Comparison of ENCODE assay signal across 8 cellular contexts in the genomic region with DNA sequence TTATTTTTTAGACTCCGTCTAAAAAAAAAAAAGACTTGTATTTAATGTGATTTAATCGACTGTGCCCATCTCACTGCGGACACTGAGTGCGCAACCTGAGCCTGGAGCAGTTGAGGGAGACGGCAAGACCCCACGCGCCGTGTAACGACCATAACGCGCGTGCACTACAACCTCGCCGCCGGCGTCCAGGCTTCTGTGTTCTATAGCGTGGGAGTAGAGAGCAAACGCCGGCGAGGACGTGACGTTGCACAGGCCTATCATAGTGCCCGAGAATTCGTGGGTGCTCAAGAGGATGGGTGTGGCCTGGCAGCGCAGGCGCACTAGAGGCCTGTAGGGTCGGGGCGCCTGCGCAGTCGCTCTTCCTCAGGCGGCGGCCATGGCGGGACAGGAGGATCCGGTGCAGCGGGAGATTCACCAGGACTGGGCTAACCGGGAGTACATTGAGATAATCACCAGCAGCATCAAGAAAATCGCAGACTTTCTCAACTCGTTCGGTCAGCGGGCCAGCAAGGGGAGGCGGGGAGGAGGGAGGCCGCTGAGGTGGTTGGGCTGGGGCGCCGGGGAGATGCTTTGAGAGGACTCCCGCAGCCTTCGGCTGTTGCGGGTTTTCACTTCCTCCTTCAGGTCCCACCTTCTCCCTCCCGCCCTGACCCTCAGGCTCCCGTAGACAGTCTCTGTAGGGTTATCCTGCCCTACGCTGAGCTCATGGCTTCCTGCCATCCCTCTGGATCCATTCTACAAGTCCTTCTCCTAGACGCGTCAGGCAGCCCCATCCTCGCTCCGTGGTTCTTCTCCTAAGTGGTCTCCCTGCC. TPM values are rescaled to one million over a fixed set of nuclear protein-coding genes. Genes with fewer than 3 reads are reported as not detected.
DNase-seq lines count a peak whose midpoint lies in the region; ATAC-seq and TF ChIP-seq lines count a peak whose summit lies in the region.

A gene (plus strand): TSS at position 350 of the 812 bp plus-strand sequence. CDS start 27 bp downstream, at position 377.

- peaks cover 8% of the 10 kb centered on the region for H3K4me1 ChIP-seq in PC-9 (replicated peaks; ENCODE audit: insufficient read depth)
- H3K4me1 ChIP-seq in mucosa of rectum (ENCODE audit: control insufficient read depth in 2 of 2, insufficient read depth in 2 of 2, low read length in 2 of 2), result peaks cover 6 to 10% of the 10 kb centered on the region in 2 donors

- no peak for TF ChIP-seq CTCF in PC-9 (conservative IDR thresholded peaks at IDR 0.05)

- peaks cover 13% of the 10 kb centered on the region; the same call in 1 of the 2 replicates for H4K20me1 ChIP-seq in PC-9 (ENCODE audit: insufficient read depth)

- DNase-seq in DMS153 (lab: John Stamatoyannopoulos, UW) (peak; percentile 59), PC-9 (peak; percentile 76 to 84), erythroblast (lab: John Stamatoyannopoulos, UW) (peak; percentile 97)
- peak; percentile 96 for DNase-seq in Jurkat, Clone E6-1 (ENCODE audit: low read depth, low spot score)
- DNase-seq in activated T-cell treated with anti-CD3 and anti-CD28 coated beads, Interleukin-2, amount 50 U/mL, for 1 hour, result peak; percentile 89
- DNase-seq in stimulated activated CD8-positive, alpha-beta memory T cell treated with anti-CD3 and anti-CD28 coated beads, Interleukin-4, amount 100 ng/mL, for 48 hours, result peak; percentile 95

- peak within 1 kb of the TSS; percentile 76 to 87 for H3K9ac ChIP-seq in mucosa of rectum (ENCODE audit: low read depth in 1 of 2, low read length in 2 of 2)

- H3K36me3 ChIP-seq in PC-9 (ENCODE audit: low read depth) (0 out of 2 replicates have a peak, but pooled peaks cover 4% of the 10 kb centered on the region), mucosa of rectum (ENCODE audit: control insufficient read depth in 2 of 2, insufficient read depth in 2 of 2, low read length in 2 of 2) (no peaks in the 10 kb centered on the region)

- intact Hi-C loops in PC-9 (cut with micrococcal nuclease; ENCODE audit: unreplicated experiment), result no loop called here

- H3K9me3 ChIP-seq in PC-9 (ENCODE audit: insufficient read depth, low read depth), result no peaks in the 10 kb centered on the region
- H3K9me3 ChIP-seq in mucosa of rectum (ENCODE audit: control insufficient read depth in 2 of 2, low read length in 2 of 2), result no peaks in the 10 kb centered on the region

- POLR2A ChIA-PET in PC-9 (lab: Charles Lee; ENCODE audit: unreplicated experiment), result interaction anchor here (0.5 to 0.7 kb wide), 7 partner anchors 13 to 1025 kb away, joined by 3 to 16 read pairs (median 5); no protein-coding TSS in a partner anchor

- no peaks in the 10 kb centered on the region for H3K27me3 ChIP-seq in PC-9 (ENCODE audit: insufficient read depth, low read depth)
- no peaks in the 10 kb centered on the region for H3K27me3 ChIP-seq in mucosa of rectum (ENCODE audit: control insufficient read depth in 2 of 2, insufficient read depth in 2 of 2, low read length in 2 of 2)

- peak within 1 kb of the TSS; percentile 95 for H2AFZ ChIP-seq in PC-9

- ATAC-seq in GM21619 (IDR thresholded peaks at IDR 0.05; ENCODE audit: unreplicated experiment), result peak; percentile 96

- H3K9me2 ChIP-seq in PC-9 (ENCODE audit: insufficient read depth), result no peaks in the 10 kb centered on the region

- peak; percentile 96 for TF ChIP-seq POLR2A in erythroblast (IDR thresholded peaks at IDR 0.05; ENCODE audit: low read length)

- CTCF ChIA-PET in PC-9 (lab: Charles Lee), result interaction anchor here (0.5 to 0.6 kb wide), 5 partner anchors 27 to 383 kb away, joined by 3 to 14 read pairs (median 5); no protein-coding TSS in a partner anchor

- no peaks in the 10 kb centered on the region; the same call in 1 of the 2 replicates for H3F3A ChIP-seq in PC-9 (ENCODE audit: insufficient read depth, low read depth)

- TSS peak; percentile 39 for BruUV-seq in PC-9 (replicated peaks; lab: Mats Ljungman, UMichigan)

- H3K4me2 ChIP-seq in PC-9, result peak within 1 kb of the TSS; percentile 88

- H3K27ac ChIP-seq in PC-9 (peak within 1 kb of the TSS; percentile 41; the same call in 1 of the 2 replicates), mucosa of rectum (ENCODE audit: low read depth in 2 of 2, low read length in 2 of 2) (peak within 1 kb of the TSS; percentile 56 to 64)

- H3K79me2 ChIP-seq in PC-9 (ENCODE audit: low read depth), result peaks cover 50% of the 10 kb centered on the region

- H3K4me3 ChIP-seq in Jurkat, Clone E6-1 (ENCODE audit: low read length), result peak within 1 kb of the TSS; percentile 100
- H3K4me3 ChIP-seq in PC-9, result peak within 1 kb of the TSS; percentile 75
- H3K4me3 ChIP-seq in mucosa of rectum (ENCODE audit: low read length in 2 of 2), result peak within 1 kb of the TSS; percentile 85 to 100

RNA-seq across cellular contexts. Expression of the gene that starts here (rescaled TPM):
- 156 TPM for polyA plus RNA-seq in Jurkat, Clone E6-1 (2012; ENCODE audit: insufficient read depth, insufficient read length)
- 73.8 and 109 TPM in 2 replicates for total RNA-seq in PC-9 (2021)

Comparison
In these comparisons a context has a peak if more than half of its experiments do, and no peak if none do; other contexts are left out.
1. Peak in every context shown above with its lines: DNase-seq, ATAC-seq, H3K4me3 ChIP-seq and H3K27ac ChIP-seq.